8 cellular contexts compared by ENCODE assay signal in the genomic region with DNA sequence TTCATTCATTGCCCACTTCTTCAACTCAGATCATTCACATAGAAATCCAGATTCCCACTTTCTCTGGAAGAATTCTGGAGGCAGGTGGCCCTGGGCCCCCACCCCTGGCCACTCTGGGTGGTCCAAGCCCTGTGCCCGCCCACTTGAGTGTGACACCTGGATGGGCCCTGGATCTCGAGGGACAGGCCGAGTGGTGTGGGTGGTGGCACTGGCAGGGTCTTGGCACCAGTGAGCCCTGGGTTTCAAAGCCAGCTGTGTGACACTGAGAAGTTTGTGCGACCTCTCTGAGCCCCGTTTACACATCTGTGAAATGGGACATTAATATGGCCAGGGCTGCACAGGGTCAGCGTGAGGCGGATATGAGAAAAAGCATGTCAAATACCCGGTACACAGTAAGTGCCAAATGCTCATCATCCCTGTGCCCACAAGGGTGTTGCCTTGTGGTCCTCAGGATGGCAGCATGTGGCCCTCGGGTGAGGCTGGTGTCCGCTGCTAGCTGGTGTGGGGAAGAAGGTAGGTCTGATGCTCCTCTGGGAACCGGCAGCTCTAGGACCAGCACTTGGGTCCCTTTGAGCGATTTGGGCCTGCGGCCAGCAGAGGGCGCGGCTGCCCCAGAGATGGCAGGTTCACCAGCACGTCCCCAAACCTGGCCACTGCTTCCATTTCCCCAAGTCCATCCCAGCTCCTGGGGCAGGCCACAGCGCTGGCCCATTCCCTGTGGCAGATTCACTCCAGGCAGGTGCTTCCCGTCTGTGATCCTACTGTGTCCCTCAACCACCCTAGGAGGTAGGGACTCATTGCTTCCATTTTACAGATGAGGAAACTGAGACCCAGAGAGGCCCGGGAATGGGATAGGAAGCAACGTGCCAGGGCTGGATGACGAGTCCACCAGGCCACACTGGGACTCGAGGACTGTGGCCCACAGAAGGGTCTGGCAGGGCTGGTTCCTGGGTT. TPM values are rescaled to one million over a fixed set of nuclear protein-coding genes. Genes with fewer than 3 reads are reported as not detected.
DNase-seq lines count a peak whose midpoint lies in the region; ATAC-seq and TF ChIP-seq lines count a peak whose summit lies in the region.

No MANE protein-coding gene starts in this region.

- no peaks in the 10 kb centered on the region for H3K79me2 ChIP-seq in MM.1S (ENCODE audit: low read length)

- H3K9me3 Mint-ChIP-seq in T-cell, result no peaks in the 10 kb centered on the region
- no peaks in the 10 kb centered on the region for H3K9me3 Mint-ChIP-seq in activated naive CD8-positive, alpha-beta T cell treated with anti-CD3 and anti-CD28 coated beads, Interleukin-2, amount 50 U/mL, for 24 hours

- H3K4me3 ChIP-seq in MM.1S (ENCODE audit: low read length) (no peak overlapping the region), left ventricle myocardium inferior (no peak overlapping the region)

- H3K36me3 ChIP-seq in MM.1S (replicated peaks; ENCODE audit: insufficient read depth, low read length) (no peaks in the 10 kb centered on the region), left ventricle myocardium inferior (peaks cover 23% of the 10 kb centered on the region)

- H3F3A ChIP-seq in MM.1S (ENCODE audit: insufficient read depth, low read length), result no peaks in the 10 kb centered on the region

- intact Hi-C loops in left ventricle myocardium inferior (cut with micrococcal nuclease), result loop anchor here (10.0 kb wide), 1 partner anchor 228 kb away; a partner anchor contains a TSS

- H3K4me1 Mint-ChIP-seq in T-cell, result peaks cover 4 to 9% (median 8%) of the 10 kb centered on the region in 3 donors
- H3K4me1 Mint-ChIP-seq in activated naive CD8-positive, alpha-beta T cell treated with anti-CD3 and anti-CD28 coated beads, Interleukin-2, amount 50 U/mL, for 24 hours, result peaks cover 15% of the 10 kb centered on the region

- H3K36me3 Mint-ChIP-seq in T-cell, result no peaks in the 10 kb centered on the region
- no peaks in the 10 kb centered on the region for H3K36me3 Mint-ChIP-seq in activated naive CD8-positive, alpha-beta T cell treated with anti-CD3 and anti-CD28 coated beads, Interleukin-2, amount 50 U/mL, for 24 hours (ENCODE audit: low read depth)

- TF ChIP-seq CTCF in MM.1S (IDR thresholded peaks at IDR 0.05; ENCODE audit: low read length), result peak; percentile 67
- peak; percentile 82 for TF ChIP-seq CTCF in left ventricle myocardium inferior (IDR thresholded peaks at IDR 0.05; ENCODE audit: borderline replicate concordance)

- no peak overlapping the region for H3K27ac Mint-ChIP-seq in T-cell
- H3K27ac Mint-ChIP-seq in activated naive CD8-positive, alpha-beta T cell treated with anti-CD3 and anti-CD28 coated beads, Interleukin-2, amount 50 U/mL, for 24 hours, result no peak overlapping the region

- no peaks in the 10 kb centered on the region for H3K9me2 ChIP-seq in MM.1S (replicated peaks; ENCODE audit: insufficient read depth, low read length)

- ATAC-seq in T-cell (replicated peaks in 1 of 4) (peak; percentile 52 to 64 (median 58)), HG03280 (IDR thresholded peaks at IDR 0.05; ENCODE audit: unreplicated experiment) (no peak)
- ATAC-seq in activated naive CD8-positive, alpha-beta T cell treated with anti-CD3 and anti-CD28 coated beads, Interleukin-2, amount 50 U/mL, for 24 hours, result peak; percentile 29

- peak overlapping the region; percentile 27 for H3K4me2 ChIP-seq in MM.1S (ENCODE audit: low read depth, low read length)

- H4K20me1 ChIP-seq in MM.1S (ENCODE audit: insufficient read depth, low read length), result no peaks in the 10 kb centered on the region

- H3K4me1 ChIP-seq in MM.1S (ENCODE audit: low read length), result 0 out of 2 replicates have a peak, but pooled peaks cover 2% of the 10 kb centered on the region
- peaks cover 67% of the 10 kb centered on the region for H3K4me1 ChIP-seq in left ventricle myocardium inferior

- H3K27me3 ChIP-seq in MM.1S (replicated peaks; ENCODE audit: insufficient read depth, low read length), result no peaks in the 10 kb centered on the region
- no peaks in the 10 kb centered on the region for H3K27me3 ChIP-seq in left ventricle myocardium inferior (ENCODE audit: low read depth)

- CTCF ChIA-PET in T-cell (lab: Charles Lee), result interaction anchor here (1.3 to 1.6 kb wide), 2 partner anchors 109 kb away, joined by 4 read pairs; no protein-coding TSS in a partner anchor

- no peaks in the 10 kb centered on the region for H3K9me3 ChIP-seq in MM.1S (replicated peaks; ENCODE audit: insufficient read depth, low read length)
- H3K9me3 ChIP-seq in left ventricle myocardium inferior (replicated peaks), result no peaks in the 10 kb centered on the region

- peaks cover 8 to 23% of the 10 kb centered on the region in 2 donors for H3K27me3 Mint-ChIP-seq in T-cell
- H3K27me3 Mint-ChIP-seq in activated naive CD8-positive, alpha-beta T cell treated with anti-CD3 and anti-CD28 coated beads, Interleukin-2, amount 50 U/mL, for 24 hours, result peaks cover 16% of the 10 kb centered on the region

- H3K9ac ChIP-seq in MM.1S (ENCODE audit: low read length), result no peak overlapping the region

- DNase-seq in NCI-H2196 (lab: John Stamatoyannopoulos, UW; ENCODE audit: unreplicated experiment) (peak; percentile 47), NCI-H2196 treated with DMSO at 0.1 percent for 48 hours (lab: John Stamatoyannopoulos, UW; ENCODE audit: unreplicated experiment) (no peak), MM.1S (peak; percentile 54), T-cell (peak; percentile 22 to 69 (median 52)), left ventricle myocardium inferior (peak; percentile 84), putamen (ENCODE audit: low spot score) (peak; percentile 62)
- peak; percentile 80 for DNase-seq in activated naive CD8-positive, alpha-beta T cell treated with anti-CD3 and anti-CD28 coated beads, Interleukin-2, amount 50 U/mL, for 24 hours

- H2AFZ ChIP-seq in MM.1S (ENCODE audit: low read length), result no peak overlapping the region

- H3K27ac ChIP-seq in MM.1S (ENCODE audit: low read length) (no peak overlapping the region), left ventricle myocardium inferior (replicated peaks) (peak overlapping the region; percentile 33)

- no peak overlapping the region for H3K4me3 Mint-ChIP-seq in T-cell
- no peak overlapping the region for H3K4me3 Mint-ChIP-seq in activated naive CD8-positive, alpha-beta T cell treated with anti-CD3 and anti-CD28 coated beads, Interleukin-2, amount 50 U/mL, for 24 hours

- POLR2A ChIA-PET in T-cell (lab: Charles Lee), result no interaction called here

RNA-seq across cellular contexts. Expression of a gene that starts 3.6 kb away (rescaled TPM):
- 1 to 10 TPM in 3 of 5 donors, under 1 TPM in 2; 0.41 to 2.8 (median 1.1) TPM for total RNA-seq in T-cell
- 12.5 TPM for total RNA-seq in left ventricle myocardium inferior

RNA-seq across cellular contexts. Expression of a gene that starts 11.4 kb away (rescaled TPM):
- not detected for total RNA-seq in T-cell
- 0.69 TPM for total RNA-seq in left ventricle myocardium inferior

RNA-seq across cellular contexts. Expression of a gene that starts 57.7 kb away (rescaled TPM):
- total RNA-seq in T-cell, result 10 to 100 TPM in 1 of 5 donors, 1 to 10 TPM in 4; 7.2 to 10.3 (median 9.1) TPM
- 50.4 TPM for total RNA-seq in left ventricle myocardium inferior
